14 cellular contexts compared by ENCODE assay signal in genomic region chr1:179990847-179991246, GRCh38. TPM values are rescaled to one million over a fixed set of nuclear protein-coding genes. Genes with fewer than 3 reads are reported as not detected.
DNase-seq lines count a peak whose midpoint lies in the region; ATAC-seq and TF ChIP-seq lines count a peak whose summit lies in the region.
"Had no signal": no experiment of that assay in that cellular context is flagged by ENCODE, and none has a peak within 500 bp of the region (broad histone marks: within the 10 kb centered on the region; RNA-seq: fewer than 3 reads in every experiment).

No MANE protein-coding gene starts in this region.

- H3K9me3 Mint-ChIP-seq in activated CD8-positive, alpha-beta T cell treated with anti-CD3 and anti-CD28 coated beads for 36 hours: no peaks in the 10 kb centered on the region
- H3K9me3 Mint-ChIP-seq in activated CD8-positive, alpha-beta T cell treated with anti-CD3 and anti-CD28 coated beads, Interleukin-2, amount 10 ng/mL, durations not matched to agents 7 days and 5 days (ENCODE audit: insufficient read depth): no peaks in the 10 kb centered on the region
- H3K9me3 Mint-ChIP-seq in stimulated activated naive CD8-positive, alpha-beta T cell treated with anti-CD3 and anti-CD28 coated beads, Interleukin-15, amount 100 ng/mL, for 72 hours: no peaks in the 10 kb centered on the region
- H3K9me3 Mint-ChIP-seq: CD8-positive, alpha-beta memory T cell had no signal

- no peaks in the 10 kb centered on the region for H3K27me3 Mint-ChIP-seq in activated CD8-positive, alpha-beta T cell treated with anti-CD3 and anti-CD28 coated beads for 36 hours
- H3K27me3 Mint-ChIP-seq in activated CD8-positive, alpha-beta T cell treated with anti-CD3 and anti-CD28 coated beads, Interleukin-2, amount 10 ng/mL, durations not matched to agents 7 days and 5 days (ENCODE audit: low read depth): no peaks in the 10 kb centered on the region
- no peaks in the 10 kb centered on the region for H3K27me3 Mint-ChIP-seq in stimulated activated naive CD8-positive, alpha-beta T cell treated with anti-CD3 and anti-CD28 coated beads, Interleukin-15, amount 100 ng/mL, for 72 hours
- H3K27me3 Mint-ChIP-seq: CD8-positive, alpha-beta memory T cell had no signal

- H3K36me3 Mint-ChIP-seq in activated CD8-positive, alpha-beta T cell treated with anti-CD3 and anti-CD28 coated beads for 36 hours (ENCODE audit: low read depth): peaks cover 19% of the 10 kb centered on the region
- peaks cover 19% of the 10 kb centered on the region for H3K36me3 Mint-ChIP-seq in activated CD8-positive, alpha-beta T cell treated with anti-CD3 and anti-CD28 coated beads, Interleukin-2, amount 10 ng/mL, durations not matched to agents 7 days and 5 days (ENCODE audit: low read depth)

- POLR2A ChIA-PET in activated CD8-positive, alpha-beta T cell treated with anti-CD3 and anti-CD28 coated beads for 36 hours (lab: Charles Lee): interaction anchor here (1.1 kb wide), 1 partner anchor 29 kb away, joined by 4 read pairs; no protein-coding TSS in a partner anchor
- POLR2A ChIA-PET in activated CD8-positive, alpha-beta T cell treated with anti-CD3 and anti-CD28 coated beads, Interleukin-2, amount 10 ng/mL, durations not matched to agents 7 days and 5 days (lab: Charles Lee): no interaction called here

- no peak overlapping the region for H3K4me3 Mint-ChIP-seq in activated CD8-positive, alpha-beta T cell treated with anti-CD3 and anti-CD28 coated beads for 36 hours
- H3K4me3 Mint-ChIP-seq in activated CD8-positive, alpha-beta T cell treated with anti-CD3 and anti-CD28 coated beads, Interleukin-2, amount 10 ng/mL, durations not matched to agents 7 days and 5 days: no peak overlapping the region
- H3K4me3 Mint-ChIP-seq in stimulated activated naive CD8-positive, alpha-beta T cell treated with anti-CD3 and anti-CD28 coated beads, Interleukin-15, amount 100 ng/mL, for 72 hours: no peak overlapping the region
- H3K4me3 Mint-ChIP-seq: CD8-positive, alpha-beta memory T cell had no signal

- H3K4me1 Mint-ChIP-seq in activated CD8-positive, alpha-beta T cell treated with anti-CD3 and anti-CD28 coated beads for 36 hours (ENCODE audit: low read depth): peaks cover 16% of the 10 kb centered on the region
- peaks cover 3% of the 10 kb centered on the region for H3K4me1 Mint-ChIP-seq in activated CD8-positive, alpha-beta T cell treated with anti-CD3 and anti-CD28 coated beads, Interleukin-2, amount 10 ng/mL, durations not matched to agents 7 days and 5 days (ENCODE audit: low read depth)
- H3K4me1 Mint-ChIP-seq in stimulated activated naive CD8-positive, alpha-beta T cell treated with anti-CD3 and anti-CD28 coated beads, Interleukin-15, amount 100 ng/mL, for 72 hours: peaks cover 17% of the 10 kb centered on the region

- intact Hi-C loops in activated CD8-positive, alpha-beta T cell treated with anti-CD3 and anti-CD28 coated beads for 36 hours (cut with micrococcal nuclease): no loop called here

- CTCF ChIA-PET in activated CD8-positive, alpha-beta T cell treated with anti-CD3 and anti-CD28 coated beads for 36 hours (lab: Charles Lee): interaction anchor here (0.6 to 1.1 kb wide), 3 partner anchors 11 to 158 kb away, joined by 3 to 4 read pairs (median 3); no protein-coding TSS in a partner anchor
- CTCF ChIA-PET in activated CD8-positive, alpha-beta T cell treated with anti-CD3 and anti-CD28 coated beads, Interleukin-2, amount 10 ng/mL, durations not matched to agents 7 days and 5 days (lab: Charles Lee): interaction anchor here (0.9 kb wide), 1 partner anchor 13 kb away, joined by 5 read pairs; no protein-coding TSS in a partner anchor

- TF ChIP-seq CTCF in activated CD8-positive, alpha-beta T cell treated with anti-CD3 and anti-CD28 coated beads for 36 hours (IDR thresholded peaks at IDR 0.05): no peak

- no peak for ATAC-seq in activated CD8-positive, alpha-beta T cell treated with anti-CD3 and anti-CD28 coated beads for 36 hours
- no peak for ATAC-seq in activated CD8-positive, alpha-beta T cell treated with anti-CD3 and anti-CD28 coated beads, Interleukin-2, amount 10 ng/mL, durations not matched to agents 7 days and 5 days
- ATAC-seq in stimulated activated naive CD8-positive, alpha-beta T cell treated with anti-CD3 and anti-CD28 coated beads, Interleukin-15, amount 100 ng/mL, for 72 hours: no peak
- ATAC-seq in stimulated activated naive CD8-positive, alpha-beta T cell treated with anti-CD3 and anti-CD28 coated beads, Interleukin-15, Interleukin-2, amounts not matched to agents 100 U/mL and 50 U/mL, for 24 hours: no peak
- peak; percentile 54 for ATAC-seq in left lobe of liver
- ATAC-seq: HCT116 had no signal

- H3K27ac Mint-ChIP-seq in activated CD8-positive, alpha-beta T cell treated with anti-CD3 and anti-CD28 coated beads for 36 hours: peak overlapping the region; percentile 64
- H3K27ac Mint-ChIP-seq in activated CD8-positive, alpha-beta T cell treated with anti-CD3 and anti-CD28 coated beads, Interleukin-2, amount 10 ng/mL, durations not matched to agents 7 days and 5 days: no peak overlapping the region
- H3K27ac Mint-ChIP-seq in stimulated activated naive CD8-positive, alpha-beta T cell treated with anti-CD3 and anti-CD28 coated beads, Interleukin-15, amount 100 ng/mL, for 72 hours: peak overlapping the region; percentile 93 to 95

- DNase-seq in activated CD8-positive, alpha-beta T cell treated with anti-CD3 and anti-CD28 coated beads for 36 hours: no peak
- no peak for DNase-seq in activated CD8-positive, alpha-beta T cell treated with anti-CD3 and anti-CD28 coated beads, Interleukin-2, amount 10 ng/mL, durations not matched to agents 7 days and 5 days
- no peak for DNase-seq in stimulated activated naive CD8-positive, alpha-beta T cell treated with anti-CD3 and anti-CD28 coated beads, Interleukin-15, amount 100 ng/mL, for 72 hours
- DNase-seq in stimulated activated naive CD8-positive, alpha-beta T cell treated with anti-CD3 and anti-CD28 coated beads, Interleukin-15, Interleukin-2, amounts not matched to agents 100 U/mL and 50 U/mL, for 24 hours: no peak
- DNase-seq in left lobe of liver (ENCODE audit: low spot score) (no peak), HUDEP-2 (lab: John Stamatoyannopoulos, UW; ENCODE audit: unreplicated experiment in 76 of 76) (no peak), hypothalamus (lab: John Stamatoyannopoulos, UW) (no peak)
- DNase-seq: 8988T; AML-193; Caco-2; CD8-positive, alpha-beta memory T cell; DND-41; GDM1 had no signal

RNA-seq across cellular contexts. Expression of gene CEP350, which starts 36.2 kb away (rescaled TPM):
- total RNA-seq in activated CD8-positive, alpha-beta T cell treated with anti-CD3 and anti-CD28 coated beads for 36 hours: 10 to 100 TPM; 38.9 to 42.3 TPM
- 10 to 100 TPM; 59.3 to 65.1 TPM for total RNA-seq in activated CD8-positive, alpha-beta T cell treated with anti-CD3 and anti-CD28 coated beads, Interleukin-2, amount 10 ng/mL, durations not matched to agents 7 days and 5 days
- 18.0 TPM for total RNA-seq in left lobe of liver
